Comparison of ENCODE assay signal across 10 cellular contexts in the genomic region with DNA sequence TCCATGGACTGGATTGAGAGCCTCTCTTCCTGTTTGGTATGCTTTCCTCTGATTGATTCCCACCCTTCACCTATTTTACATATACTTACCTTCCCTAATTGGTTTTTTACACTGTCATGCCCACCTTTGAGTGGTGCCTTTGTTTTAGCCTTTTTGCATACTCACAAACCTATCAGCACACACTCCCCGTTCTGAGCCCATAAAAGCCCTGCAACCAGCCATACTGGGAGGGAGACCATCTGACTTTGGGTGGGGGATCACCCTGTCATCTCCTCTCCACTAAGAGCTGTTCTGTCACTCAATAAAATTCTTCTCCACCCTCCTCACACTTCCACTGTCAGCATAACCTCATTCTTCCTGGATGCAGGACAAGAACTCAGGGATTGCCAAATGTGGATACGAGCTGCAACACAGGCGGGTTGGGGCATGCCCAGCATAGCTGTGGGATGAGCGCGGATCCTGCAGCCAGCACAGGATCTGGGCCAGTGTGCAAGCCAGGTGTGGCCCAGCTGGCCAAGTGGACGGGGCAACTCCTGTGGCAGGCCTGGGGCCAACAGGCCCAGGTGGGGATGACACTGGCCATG. TPM values are rescaled to one million over a fixed set of nuclear protein-coding genes. Genes with fewer than 3 reads are reported as not detected.
A peak's percentile ranks its signal among the peaks of the same experiment; 100 is the strongest.
DNase-seq lines count a peak whose midpoint lies in the region; ATAC-seq, FAIRE-seq and TF ChIP-seq lines count a peak whose summit lies in the region.
"Had no signal": no experiment of that assay in that cellular context is flagged by ENCODE, and none has a peak within 500 bp of the region (broad histone marks: within the 10 kb centered on the region; RNA-seq: fewer than 3 reads in every experiment).

No MANE protein-coding gene starts in this region.

- no peak overlapping the region for H3K9ac ChIP-seq in kidney (ENCODE audit: low read length in 2 of 2)

- no peaks in the 10 kb centered on the region for H3K9me3 ChIP-seq in kidney (ENCODE audit: control insufficient read depth in 1 of 2, low read length in 2 of 2)
- H3K9me3 ChIP-seq: thoracic aorta had no signal

- no peak for TF ChIP-seq CTCF in kidney (IDR thresholded peaks at IDR 0.05; ENCODE audit: borderline replicate concordance, extremely low read depth, insufficient read depth)

- H3K4me3 ChIP-seq in kidney (ENCODE audit: low read length in 2 of 2) = no peak overlapping the region
- H3K4me3 ChIP-seq: thoracic aorta had no signal

- DNase-seq in ACHN (peak; percentile 12), HS-5 (ENCODE audit: low read depth) (peak; percentile 75), SW480 (ENCODE audit: low spot score) (peak; percentile 64), left ventricle myocardium superior (peak; percentile 36), kidney glomerular epithelial cell (lab: John Stamatoyannopoulos, UW) (no peak), kidney (no peak)
- DNase-seq: activated effector memory CD4-positive, alpha-beta T cell treated with anti-CD3 and anti-CD28 coated beads, Interleukin-2, amount 50 U/mL, for 16 hours had no signal

- FAIRE-seq in kidney (lab: Jason Lieb, UNC) = no peak

- no peaks in the 10 kb centered on the region for H3K4me1 ChIP-seq in kidney (ENCODE audit: control insufficient read depth in 1 of 2, insufficient read depth in 1 of 2, low read depth in 1 of 2, low read length in 2 of 2)

- ATAC-seq in left ventricle myocardium superior (peak; percentile 66), GM18867 (IDR thresholded peaks at IDR 0.05; ENCODE audit: unreplicated experiment) (no peak), GM19452 (IDR thresholded peaks at IDR 0.05; ENCODE audit: unreplicated experiment) (no peak)

- in situ Hi-C loops in ACHN (cut with HindIII; ENCODE audit: low pct_ligation_motif_present, low pct_unique_long_range_greater_than_20kb, low sequenced_read_pairs) = no loop called here

- no peaks in the 10 kb centered on the region for H3K36me3 ChIP-seq in kidney (ENCODE audit: control insufficient read depth in 1 of 2, insufficient read depth in 2 of 2, low read length in 2 of 2)
- H3K36me3 ChIP-seq: thoracic aorta had no signal

- intact Hi-C loops in left ventricle myocardium superior (cut with micrococcal nuclease) = no loop called here
- intact Hi-C loops in kidney (cut with DNase I) = no loop called here

- no peak overlapping the region for H3K27ac ChIP-seq in kidney (ENCODE audit: low read depth in 2 of 2, low read length in 2 of 2)
- H3K27ac ChIP-seq: thoracic aorta had no signal

RNA-seq across cellular contexts. Expression of a gene that starts 9.4 kb away (rescaled TPM):
- total RNA-seq in left ventricle myocardium superior (55.6 TPM), kidney (117 TPM)
- polyA plus RNA-seq in kidney (ENCODE audit: insufficient read depth, low read depth, low replicate concordance) = 36.2 TPM

RNA-seq across cellular contexts. Expression of a gene that starts 10.3 kb away (rescaled TPM):
- total RNA-seq in left ventricle myocardium superior (20.0 TPM), kidney (69.6 TPM)
- polyA plus RNA-seq in kidney (ENCODE audit: insufficient read depth, low read depth, low replicate concordance) = 19.0 TPM

RNA-seq across cellular contexts. Expression of a gene that starts 40.4 kb away (rescaled TPM):
- total RNA-seq in left ventricle myocardium superior = 89.9 TPM
- total RNA-seq in kidney = 28.1 TPM
- polyA plus RNA-seq in kidney (ENCODE audit: insufficient read depth, low read depth, low replicate concordance) = 155 TPM

Comparison
In these comparisons a context has a peak if more than half of its experiments do, and no peak if none do; other contexts are left out.
1. DNase-seq: peak in ACHN (single experiment), HS-5 (single experiment), SW480 (single experiment) and left ventricle myocardium superior (single experiment); none in kidney glomerular epithelial cell (single experiment) and kidney (single experiment).